In genomic region chr10:92187101-92187500, GRCh38 we compare ENCODE assay signal across 28 cellular contexts.
"Had no signal": no experiment of that assay in that cellular context is flagged by ENCODE, and none has a peak within 500 bp of the region (broad histone marks: within the 10 kb centered on the region; RNA-seq: fewer than 3 reads in every experiment).

No MANE protein-coding gene starts in this region.

- FAIRE-seq: endothelial cell of umbilical vein, islet of Langerhans, urothelium cell line had no signal

- H3K9me3 ChIP-seq: breast epithelium, colonic mucosa, sigmoid colon, transverse colon had no signal

- H3K36me3 ChIP-seq: breast epithelium, colonic mucosa, neural progenitor cell, transverse colon had no signal

- ATAC-seq: activated T-cell treated with anti-CD3 and anti-CD28 coated beads, Interleukin-2, amount 50 U/mL, for 72 hours; effector memory CD8-positive, alpha-beta T cell; esophagus mucosa; left ventricle myocardium superior; naive thymus-derived CD8-positive, alpha-beta T cell; stimulated activated memory B cell treated with anti-CD40 and anti-IgM and Interleukin-4, amounts not matched to agents 10 μg/mL and 1 μg/mL and 100 μg/mL, for 72 hours had no signal

- DNase-seq: activated CD4-positive, alpha-beta T cell treated with anti-CD3 and anti-CD28 coated beads for 4 hours; activated CD4-positive, alpha-beta T cell treated with anti-CD3 and anti-CD28 coated beads, Interleukin-2, amount 50 U/mL, for 48 hours; activated CD4-positive, CD25-positive, alpha-beta regulatory T cell; activated effector memory CD4-positive, alpha-beta T cell treated with Interleukin-2 at 50 U/mL for 16 hours; activated naive CD4-positive, alpha-beta T cell treated with anti-CD3 and anti-CD28 coated beads for 36 hours; activated naive CD8-positive, alpha-beta T cell treated with anti-CD3 and anti-CD28 coated beads, Interleukin-2, amount 10 ng/mL, durations not matched to agents 7 days and 5 days; activated T-cell treated with anti-CD3 and anti-CD28 coated beads, Interleukin-2, amount 50 U/mL, for 72 hours; amniotic stem cell; colonic mucosa; dorsolateral prefrontal cortex; effector memory CD8-positive, alpha-beta T cell; foreskin melanocyte; hypothalamus; left ventricle myocardium superior; mammary epithelial cell; naive thymus-derived CD8-positive, alpha-beta T cell; retina; sigmoid colon; stimulated activated CD4-positive, alpha-beta T cell treated with anti-CD3 and anti-CD28 coated beads, Interleukin-15, amount 100 ng/mL, for 24 hours; transverse colon had no signal

- H3K4me3 ChIP-seq: breast epithelium, colonic mucosa, dorsolateral prefrontal cortex, neural progenitor cell, sigmoid colon, smooth muscle cell, transverse colon had no signal

- H3K27me3 ChIP-seq: breast epithelium, colonic mucosa, dorsolateral prefrontal cortex, neural progenitor cell, sigmoid colon, transverse colon had no signal

- H3K27ac ChIP-seq: breast epithelium, colonic mucosa, dorsolateral prefrontal cortex, neural progenitor cell, sigmoid colon, transverse colon had no signal

- H3K4me2 ChIP-seq: neural progenitor cell, smooth muscle cell had no signal

- H3K9ac ChIP-seq: neural progenitor cell had no signal

- H3K4me1 ChIP-seq: breast epithelium, colonic mucosa, neural progenitor cell, sigmoid colon, transverse colon had no signal

- H2AFZ ChIP-seq: neural progenitor cell had no signal
